Comparison of ENCODE assay signal across 11 cellular contexts in genomic region chr2:19897623-19898245, GRCh38. TPM values are rescaled to one million over a fixed set of nuclear protein-coding genes. Genes with fewer than 3 reads are reported as not detected.
DNase-seq lines count a peak whose midpoint lies in the region; ATAC-seq and TF ChIP-seq lines count a peak whose summit lies in the region.
"Had no signal": no experiment of that assay in that cellular context is flagged by ENCODE, and none has a peak within 500 bp of the region (broad histone marks: within the 10 kb centered on the region; RNA-seq: fewer than 3 reads in every experiment).

No MANE protein-coding gene starts in this region.

- peaks cover 59% of the 10 kb centered on the region for H3K79me2 ChIP-seq in mammary epithelial cell (ENCODE audit: insufficient read depth, low read length)
- H3K79me2 ChIP-seq in PC-9 (ENCODE audit: low read depth) = peaks cover 56% of the 10 kb centered on the region
- peaks cover 33% of the 10 kb centered on the region for H3K79me2 ChIP-seq in fibroblast of lung (ENCODE audit: control insufficient read depth, insufficient read depth, low read length)

- WGBS in mammary epithelial cell (ENCODE audit: low coverage, missing lambda C conversion rate) = 69% methylated on average over 5 of the region's 5 CpGs
- 56% methylated on average over 5 of the region's 5 CpGs for WGBS in suprapubic skin

- no peaks in the 10 kb centered on the region for H4K20me1 ChIP-seq in mammary epithelial cell (ENCODE audit: insufficient read depth, low read length)
- H4K20me1 ChIP-seq in PC-9 (ENCODE audit: insufficient read depth) = no peaks in the 10 kb centered on the region; the same call in 1 of the 2 replicates
- no peaks in the 10 kb centered on the region for H4K20me1 ChIP-seq in fibroblast of lung (ENCODE audit: control insufficient read depth, extremely low read depth, insufficient read depth, low read length)

- POLR2A ChIA-PET in PC-9 (lab: Charles Lee; ENCODE audit: unreplicated experiment) = no interaction called here

- H3K4me2 ChIP-seq in mammary epithelial cell (ENCODE audit: insufficient read depth, low read depth, low read length) (peak overlapping the region; percentile 31), PC-9 (peak overlapping the region; percentile 26), fibroblast of lung (ENCODE audit: extremely low read depth, insufficient read depth, low read length) (peak overlapping the region; percentile 66)

- H2AFZ ChIP-seq in mammary epithelial cell (ENCODE audit: low read depth, low read length) = no peak overlapping the region
- H2AFZ ChIP-seq in PC-9 = no peak overlapping the region
- H2AFZ ChIP-seq in fibroblast of lung (ENCODE audit: low read length) = no peak overlapping the region

- H3K4me1 ChIP-seq in mammary epithelial cell (ENCODE audit: insufficient read depth, low read length) (peaks cover 16% of the 10 kb centered on the region), breast epithelium (peaks cover 0 to 12% of the 10 kb centered on the region in 2 donors), PC-9 (replicated peaks; ENCODE audit: insufficient read depth) (peaks cover 34% of the 10 kb centered on the region), fibroblast of lung (ENCODE audit: control insufficient read depth, extremely low read depth, insufficient read depth, low read length) (peaks cover 7% of the 10 kb centered on the region), suprapubic skin (peaks cover 48% of the 10 kb centered on the region), gastrocnemius medialis (peaks cover 60 to 64% of the 10 kb centered on the region in 2 donors)

- CTCF ChIA-PET in mammary epithelial cell (lab: Charles Lee; ENCODE audit: low non-redundant PET) = no interaction called here
- CTCF ChIA-PET in PC-9 (lab: Charles Lee) = no interaction called here

- peaks cover 8% of the 10 kb centered on the region for H3F3A ChIP-seq in PC-9 (ENCODE audit: insufficient read depth, low read depth)

- no peak for TF ChIP-seq POLR2A in breast epithelium (IDR thresholded peaks at IDR 0.05)
- TF ChIP-seq POLR2A in suprapubic skin (IDR thresholded peaks at IDR 0.05) = no peak
- TF ChIP-seq POLR2A in gastrocnemius medialis (IDR thresholded peaks at IDR 0.05) = no peak

- no peak for ATAC-seq in gastrocnemius medialis

- no peak overlapping the region for H3K27ac ChIP-seq in mammary epithelial cell (ENCODE audit: insufficient read depth, low read depth, low read length)
- no peak overlapping the region for H3K27ac ChIP-seq in breast epithelium
- H3K27ac ChIP-seq in PC-9 = no peak overlapping the region
- H3K27ac ChIP-seq in fibroblast of lung (ENCODE audit: insufficient read depth, low read length) = no peak overlapping the region
- H3K27ac ChIP-seq in suprapubic skin = no peak overlapping the region
- no peak overlapping the region for H3K27ac ChIP-seq in dorsolateral prefrontal cortex
- H3K27ac ChIP-seq in gastrocnemius medialis = no peak overlapping the region
- H3K27ac ChIP-seq: SJSA1 had no signal

- in situ Hi-C loops in mammary epithelial cell (cut with MboI; ENCODE audit: low sequenced_read_pairs in 2 of 2) (no loop called here), gastrocnemius medialis (cut with MboI; ENCODE audit: low sequenced_read_pairs in 4 of 4) (no loop called here)

- H3K9me3 ChIP-seq in mammary epithelial cell (replicated peaks; ENCODE audit: insufficient read depth, low read length) = no peaks in the 10 kb centered on the region
- H3K9me3 ChIP-seq in breast epithelium = no peaks in the 10 kb centered on the region
- no peaks in the 10 kb centered on the region for H3K9me3 ChIP-seq in PC-9 (ENCODE audit: insufficient read depth, low read depth)
- H3K9me3 ChIP-seq in fibroblast of lung (ENCODE audit: control insufficient read depth, insufficient read depth, low read depth, low read length) = no peaks in the 10 kb centered on the region
- no peaks in the 10 kb centered on the region for H3K9me3 ChIP-seq in suprapubic skin
- no peaks in the 10 kb centered on the region for H3K9me3 ChIP-seq in gastrocnemius medialis
- H3K9me3 ChIP-seq: SJSA1 had no signal

- H3K9me2 ChIP-seq in PC-9 (ENCODE audit: insufficient read depth) = no peaks in the 10 kb centered on the region

- H3K27me3 ChIP-seq in mammary epithelial cell (ENCODE audit: insufficient read depth, low read length) = no peaks in the 10 kb centered on the region
- H3K27me3 ChIP-seq in breast epithelium = no peaks in the 10 kb centered on the region
- no peaks in the 10 kb centered on the region for H3K27me3 ChIP-seq in PC-9 (ENCODE audit: insufficient read depth, low read depth)
- H3K27me3 ChIP-seq in fibroblast of lung (ENCODE audit: control insufficient read depth, insufficient read depth, low read length) = no peaks in the 10 kb centered on the region
- H3K27me3 ChIP-seq in suprapubic skin = no peaks in the 10 kb centered on the region
- H3K27me3 ChIP-seq in dorsolateral prefrontal cortex = no peaks in the 10 kb centered on the region
- H3K27me3 ChIP-seq in gastrocnemius medialis = no peaks in the 10 kb centered on the region
- H3K27me3 ChIP-seq: SJSA1 had no signal

- intact Hi-C loops in mammary epithelial cell (cut with micrococcal nuclease) = no loop called here
- intact Hi-C loops in breast epithelium (cut with DNase I; ENCODE audit: low total_unique reads) = no loop called here
- intact Hi-C loops in PC-9 (cut with micrococcal nuclease; ENCODE audit: unreplicated experiment) = no loop called here
- intact Hi-C loops in dorsolateral prefrontal cortex (cut with DNase I) = no loop called here
- intact Hi-C loops in gastrocnemius medialis (cut with DNase I; ENCODE audit: low total_unique reads) = no loop called here

- dilution Hi-C loops in mammary epithelial cell (cut with HindIII; ENCODE audit: low sequenced_read_pairs) = no loop called here

- H3K9ac ChIP-seq in mammary epithelial cell (ENCODE audit: insufficient read depth, low read length) = no peak overlapping the region
- no peak overlapping the region for H3K9ac ChIP-seq in fibroblast of lung (ENCODE audit: insufficient read depth, low read length)

- DNase-seq in mammary epithelial cell = no peak
- no peak for DNase-seq in breast epithelium (ENCODE audit: low spot score in 2 of 2)
- no peak for DNase-seq in PC-9
- DNase-seq in fibroblast of lung (ENCODE audit: low read depth in 2 of 2) = no peak
- no peak for DNase-seq in suprapubic skin (ENCODE audit: low spot score in 2 of 2)
- no peak for DNase-seq in dorsolateral prefrontal cortex
- DNase-seq in hippocampal formation (lab: John Stamatoyannopoulos, UW) = no peak
- no peak for DNase-seq in gastrocnemius medialis
- DNase-seq: NCI-H1930, posterior cingulate gyrus had no signal

- BruUV-seq in mammary epithelial cell (replicated peaks; lab: Mats Ljungman, UMichigan) = no TSS peak
- BruUV-seq in PC-9 (replicated peaks; lab: Mats Ljungman, UMichigan) = no TSS peak

- no peak for TF ChIP-seq EP300 in suprapubic skin (IDR thresholded peaks at IDR 0.05)

- no peaks in the 10 kb centered on the region for H3K36me3 ChIP-seq in mammary epithelial cell (ENCODE audit: insufficient read depth, low read length)
- no peaks in the 10 kb centered on the region for H3K36me3 ChIP-seq in breast epithelium
- H3K36me3 ChIP-seq in PC-9 (ENCODE audit: low read depth) = 0 out of 2 replicates have a peak, but pooled peaks cover 10% of the 10 kb centered on the region
- no peaks in the 10 kb centered on the region for H3K36me3 ChIP-seq in fibroblast of lung (ENCODE audit: control insufficient read depth, insufficient read depth, low read length)
- no peaks in the 10 kb centered on the region for H3K36me3 ChIP-seq in suprapubic skin
- H3K36me3 ChIP-seq in gastrocnemius medialis = no peaks in the 10 kb centered on the region

- H3K4me3 ChIP-seq in mammary epithelial cell (replicated peaks in 1 of 3; ENCODE audit: insufficient read depth in 1 of 3, low read depth in 2 of 3, low read length in 3 of 3) (no peak overlapping the region), breast epithelium (peak overlapping the region in 1 of 3 donors; percentile 30), PC-9 (peak overlapping the region; percentile 2; the same call in 1 of the 2 replicates), fibroblast of lung (replicated peaks in 1 of 4; ENCODE audit: control extremely low read depth in 1 of 4, insufficient read depth in 1 of 4, low read depth in 3 of 4, low read length in 4 of 4) (peak overlapping the region in 1 of 4 experiments; percentile 37), suprapubic skin (peak overlapping the region; percentile 8), dorsolateral prefrontal cortex (peak overlapping the region in 18 of 59 donors; percentile 1 to 27 (median 10)), gastrocnemius medialis (no peak overlapping the region)
- H3K4me3 ChIP-seq: SJSA1 had no signal

- TF ChIP-seq CTCF in mammary epithelial cell (conservative IDR thresholded peaks at IDR 0.05 in 1 of 2, IDR thresholded peaks at IDR 0.05 in 1 of 2; ENCODE audit: extremely low read depth in 1 of 2, insufficient read depth in 1 of 2, low read depth in 1 of 2, low read length in 2 of 2) (no peak), breast epithelium (IDR thresholded peaks at IDR 0.05) (no peak), PC-9 (conservative IDR thresholded peaks at IDR 0.05) (no peak), fibroblast of lung (conservative IDR thresholded peaks at IDR 0.05 in 1 of 2, IDR thresholded peaks at IDR 0.05 in 1 of 2; ENCODE audit: low read depth in 1 of 2, low read length in 2 of 2) (no peak), suprapubic skin (IDR thresholded peaks at IDR 0.05) (no peak), dorsolateral prefrontal cortex (IDR thresholded peaks at IDR 0.05 in 54 of 56, conservative IDR thresholded peaks at IDR 0.05 in 2 of 56; ENCODE audit: low read depth in 1 of 56, partially characterized antibody in 56 of 56) (no peak), gastrocnemius medialis (IDR thresholded peaks at IDR 0.05 in 4 of 5, conservative IDR thresholded peaks at IDR 0.05 in 1 of 5) (no peak)

RNA-seq across cellular contexts. Expression of gene TTC32, which starts 4.0 kb away (rescaled TPM):
- 10 to 100 TPM in 1 of 2 donors, 1 to 10 TPM in 1; 8.0 to 12.5 TPM for total RNA-seq in mammary epithelial cell
- 4.8 TPM for polyA plus RNA-seq in mammary epithelial cell
- not detected for polyA minus RNA-seq in mammary epithelial cell
- total RNA-seq in breast epithelium = 10 to 100 TPM; 16.7 to 35.1 (median 17.8) TPM
- total RNA-seq in PC-9 (2021) = 27.9 and 36.2 TPM in 2 replicates
- total RNA-seq in fibroblast of lung = 5.6 and 5.8 TPM in 2 replicates
- polyA plus RNA-seq in fibroblast of lung = 4.7 and 6.0 TPM in 2 replicates
- polyA plus RNA-seq in fibroblast of lung (2012) = 4.2 and 6.1 TPM in 2 replicates
- polyA minus RNA-seq in fibroblast of lung (ENCODE audit: low replicate concordance) = not detected in 2 replicates
- total RNA-seq in suprapubic skin = 10 to 100 TPM; 10.8 to 42.6 (median 17.7) TPM
- 10 to 100 TPM in 118 of 120 experiments, 1 to 10 TPM in 2; 8.8 to 38.7 (median 18.3) TPM for total RNA-seq in dorsolateral prefrontal cortex
- 10 to 100 TPM in 2 of 4 donors, 1 to 10 TPM in 2; 6.6 to 19.6 (median 10.7) TPM for total RNA-seq in gastrocnemius medialis

Comparison
In these comparisons a context has a peak if more than half of its experiments do, and no peak if none do; other contexts are left out.
1. H3K4me3 ChIP-seq: peak in PC-9 (single experiment) and suprapubic skin (single experiment); none in mammary epithelial cell (0 of 3) and gastrocnemius medialis (0 of 4).
2. Peak in every context shown above with its lines, with median percentiles within 50 percentile points of each other: H3K4me2 ChIP-seq.